Comparison of ENCODE assay signal across 8 cellular contexts in genomic region chr17:38898291-38898679, GRCh38. TPM values are rescaled to one million over a fixed set of nuclear protein-coding genes. Genes with fewer than 3 reads are reported as not detected.
DNase-seq lines count a peak whose midpoint lies in the region; ATAC-seq and TF ChIP-seq lines count a peak whose summit lies in the region.

No MANE protein-coding gene starts in this region.

- H3K9me3 Mint-ChIP-seq in activated CD8-positive, alpha-beta T cell treated with anti-CD3 and anti-CD28 coated beads for 36 hours: no peaks in the 10 kb centered on the region
- no peaks in the 10 kb centered on the region for H3K9me3 Mint-ChIP-seq in nephron

- H3K36me3 Mint-ChIP-seq in activated CD8-positive, alpha-beta T cell treated with anti-CD3 and anti-CD28 coated beads for 36 hours (ENCODE audit: low read depth): peaks cover 62% of the 10 kb centered on the region
- peaks cover 41% of the 10 kb centered on the region for H3K36me3 Mint-ChIP-seq in nephron (ENCODE audit: low read depth)

- no peak for TF ChIP-seq CTCF in activated CD8-positive, alpha-beta T cell treated with anti-CD3 and anti-CD28 coated beads for 36 hours (IDR thresholded peaks at IDR 0.05)
- TF ChIP-seq CTCF in nephron (IDR thresholded peaks at IDR 0.05; ENCODE audit: unreplicated experiment in 3 of 3): no peak
- no peak for TF ChIP-seq CTCF in GM20000 (IDR thresholded peaks at IDR 0.05; ENCODE audit: extremely low read depth, missing control alignments)

- no peaks in the 10 kb centered on the region for H3K27me3 Mint-ChIP-seq in activated CD8-positive, alpha-beta T cell treated with anti-CD3 and anti-CD28 coated beads for 36 hours
- H3K27me3 Mint-ChIP-seq in nephron (ENCODE audit: low read depth): no peaks in the 10 kb centered on the region

- POLR2A ChIA-PET in activated CD8-positive, alpha-beta T cell treated with anti-CD3 and anti-CD28 coated beads for 36 hours (lab: Charles Lee): interaction anchor here (0.8 to 6.2 kb wide), 17 partner anchors 9 to 326 kb away, joined by 3 to 55 read pairs (median 4); partner anchors contain the start of genes FBXO47, LASP1, LASP1NB and RPL23

- ATAC-seq in GM18505 (IDR thresholded peaks at IDR 0.05; ENCODE audit: unreplicated experiment): peak; percentile 27
- ATAC-seq in HG02885 (IDR thresholded peaks at IDR 0.05; ENCODE audit: poor library complexity, unreplicated experiment): peak; percentile 16
- peak; percentile 38 for ATAC-seq in activated CD8-positive, alpha-beta T cell treated with anti-CD3 and anti-CD28 coated beads for 36 hours

- DNase-seq in activated CD8-positive, alpha-beta T cell treated with anti-CD3 and anti-CD28 coated beads for 36 hours: peak; percentile 64
- DNase-seq in erythroblast (lab: John Stamatoyannopoulos, UW): no peak
- DNase-seq in GM20000 (ENCODE audit: low spot score): no peak
- DNase-seq in effector CD8-positive, alpha-beta T cell (lab: John Stamatoyannopoulos, UW): no peak
- DNase-seq in HAP-1 (ENCODE audit: low spot score in 2 of 2): no peak

- H3K36me3 ChIP-seq in HAP-1 (replicated peaks): peaks cover 10% of the 10 kb centered on the region

- H3K27ac Mint-ChIP-seq in activated CD8-positive, alpha-beta T cell treated with anti-CD3 and anti-CD28 coated beads for 36 hours: peak overlapping the region; percentile 99
- H3K27ac Mint-ChIP-seq in nephron: peak overlapping the region; percentile 48 to 68 (median 54)

- no peaks in the 10 kb centered on the region for H3K27me3 ChIP-seq in HAP-1 (ENCODE audit: low read depth)

- no peak overlapping the region for H3K4me3 ChIP-seq in HAP-1

- no peaks in the 10 kb centered on the region for H3K9me3 ChIP-seq in HAP-1

- CTCF ChIA-PET in activated CD8-positive, alpha-beta T cell treated with anti-CD3 and anti-CD28 coated beads for 36 hours (lab: Charles Lee): interaction anchor here (1.0 to 3.6 kb wide), 9 partner anchors 9 to 255 kb away, joined by 3 to 25 read pairs (median 4); partner anchors contain the start of gene LASP1

- no peak for TF ChIP-seq POLR2A in GM18505 (IDR thresholded peaks at IDR 0.05; ENCODE audit: borderline replicate concordance, extremely low read depth, insufficient read depth, insufficient read length)
- no peak for TF ChIP-seq POLR2A in erythroblast (IDR thresholded peaks at IDR 0.05; ENCODE audit: low read length)

- in situ Hi-C loops in HAP-1 (cut with MboI; ENCODE audit: low sequenced_read_pairs): no loop called here

- intact Hi-C loops in activated CD8-positive, alpha-beta T cell treated with anti-CD3 and anti-CD28 coated beads for 36 hours (cut with micrococcal nuclease): no loop called here

- peaks cover 70% of the 10 kb centered on the region for H3K4me1 Mint-ChIP-seq in activated CD8-positive, alpha-beta T cell treated with anti-CD3 and anti-CD28 coated beads for 36 hours (ENCODE audit: low read depth)
- peaks cover 24% of the 10 kb centered on the region for H3K4me1 Mint-ChIP-seq in nephron

- H3K4me1 ChIP-seq in HAP-1: no peaks in the 10 kb centered on the region

- H3K4me3 Mint-ChIP-seq in activated CD8-positive, alpha-beta T cell treated with anti-CD3 and anti-CD28 coated beads for 36 hours: peak overlapping the region; percentile 72
- no peak overlapping the region for H3K4me3 Mint-ChIP-seq in nephron

RNA-seq across cellular contexts. Expression of gene LASP1, which starts 28.4 kb away (rescaled TPM):
- total RNA-seq in activated CD8-positive, alpha-beta T cell treated with anti-CD3 and anti-CD28 coated beads for 36 hours: 100 to 1,000 TPM; 135 to 139 TPM

RNA-seq across cellular contexts. Expression of gene RPL23, which starts 44.8 kb away (rescaled TPM):
- total RNA-seq in activated CD8-positive, alpha-beta T cell treated with anti-CD3 and anti-CD28 coated beads for 36 hours: 1,000 to 10,000 TPM; 1,908 to 1,957 TPM
